In genomic region chr11:3164540-3165151, GRCh38 we compare ENCODE assay signal across 8 cellular contexts. TPM values are rescaled to one million over a fixed set of nuclear protein-coding genes. Genes with fewer than 3 reads are reported as not detected.
DNase-seq lines count a peak whose midpoint lies in the region; ATAC-seq and TF ChIP-seq lines count a peak whose summit lies in the region.

No MANE protein-coding gene starts in this region.

- peak; percentile 8 to 26 for ATAC-seq in stimulated activated naive B cell treated with anti-CD40 and anti-IgM and Interleukin-4, amounts not matched to agents 10 μg/mL and 1 μg/mL and 100 μg/mL, for 72 hours (replicated peaks)
- ATAC-seq in GM18868 (IDR thresholded peaks at IDR 0.05; ENCODE audit: unreplicated experiment), result no peak
- ATAC-seq in GM18873 (IDR thresholded peaks at IDR 0.05; ENCODE audit: low FRiP score, unreplicated experiment), result no peak
- no peak for ATAC-seq in GM19351 (IDR thresholded peaks at IDR 0.05; ENCODE audit: unreplicated experiment)

- under 1% methylated on average over 46 of the region's 46 CpGs for WGBS in HUES64

- no peaks in the 10 kb centered on the region for H3K9me3 ChIP-seq in HUES64 (ENCODE audit: insufficient read depth, low read depth, low read length)

- no peak overlapping the region for H3K9ac ChIP-seq in HUES64 (ENCODE audit: low read depth, low read length)

- peaks cover 58 to 67% of the 10 kb centered on the region in 2 donors for H3K4me1 Mint-ChIP-seq in immature natural killer cell
- peaks cover 13 to 28% of the 10 kb centered on the region in 2 donors for H3K4me1 Mint-ChIP-seq in stimulated activated naive B cell treated with anti-CD40 and anti-IgM and Interleukin-4, amounts not matched to agents 10 μg/mL and 1 μg/mL and 100 μg/mL, for 72 hours

- H3K36me3 Mint-ChIP-seq in immature natural killer cell, result no peaks in the 10 kb centered on the region
- H3K36me3 Mint-ChIP-seq in stimulated activated naive B cell treated with anti-CD40 and anti-IgM and Interleukin-4, amounts not matched to agents 10 μg/mL and 1 μg/mL and 100 μg/mL, for 72 hours, result no peaks in the 10 kb centered on the region

- H3K4me1 ChIP-seq in HUES64 (ENCODE audit: insufficient read depth, low read length), result peaks cover 31% of the 10 kb centered on the region

- peak overlapping the region; percentile 68 for H3K4me3 ChIP-seq in HUES64 (ENCODE audit: low read length)
- H3K4me3 ChIP-seq in astrocyte of the spinal cord (ENCODE audit: low read depth, low read length), result peak overlapping the region; percentile 87

- no peak for TF ChIP-seq CTCF in astrocyte of the spinal cord (IDR thresholded peaks at IDR 0.05; ENCODE audit: low read depth, low read length)

- peaks cover 42% of the 10 kb centered on the region for H3K27me3 ChIP-seq in HUES64 (ENCODE audit: insufficient read depth, low read length)

- peak overlapping the region; percentile 94 to 96 (median 95) for H3K4me3 Mint-ChIP-seq in immature natural killer cell
- H3K4me3 Mint-ChIP-seq in stimulated activated naive B cell treated with anti-CD40 and anti-IgM and Interleukin-4, amounts not matched to agents 10 μg/mL and 1 μg/mL and 100 μg/mL, for 72 hours, result peak overlapping the region in 1 of 2 donors; percentile 43

- no peak for DNase-seq in astrocyte of the spinal cord (ENCODE audit: low read depth, low spot score)
- DNase-seq in immature natural killer cell, result peak in 1 of 3 donors; percentile 45
- no peak for DNase-seq in stimulated activated naive B cell treated with anti-CD40 and anti-IgM and Interleukin-4, amounts not matched to agents 10 μg/mL and 1 μg/mL and 100 μg/mL, for 72 hours
- DNase-seq in kidney glomerular epithelial cell (lab: John Stamatoyannopoulos, UW), result no peak

- no peaks in the 10 kb centered on the region for H3K9me3 Mint-ChIP-seq in immature natural killer cell
- H3K9me3 Mint-ChIP-seq in stimulated activated naive B cell treated with anti-CD40 and anti-IgM and Interleukin-4, amounts not matched to agents 10 μg/mL and 1 μg/mL and 100 μg/mL, for 72 hours, result no peaks in the 10 kb centered on the region

- peaks cover 2 to 30% (median 9%) of the 10 kb centered on the region in 3 donors for H3K27me3 Mint-ChIP-seq in immature natural killer cell (ENCODE audit: low read depth in 3 of 3)
- peaks cover 62 to 84% of the 10 kb centered on the region in 2 donors for H3K27me3 Mint-ChIP-seq in stimulated activated naive B cell treated with anti-CD40 and anti-IgM and Interleukin-4, amounts not matched to agents 10 μg/mL and 1 μg/mL and 100 μg/mL, for 72 hours

- in situ Hi-C loops in astrocyte of the spinal cord (cut with HindIII; ENCODE audit: low sequenced_read_pairs), result no loop called here

- H3K36me3 ChIP-seq in HUES64 (ENCODE audit: insufficient read depth, low read length), result no peaks in the 10 kb centered on the region

- H3K27ac ChIP-seq in HUES64 (ENCODE audit: low read depth, low read length), result no peak overlapping the region

- peak overlapping the region; percentile 40 to 93 (median 74) for H3K27ac Mint-ChIP-seq in immature natural killer cell
- no peak overlapping the region for H3K27ac Mint-ChIP-seq in stimulated activated naive B cell treated with anti-CD40 and anti-IgM and Interleukin-4, amounts not matched to agents 10 μg/mL and 1 μg/mL and 100 μg/mL, for 72 hours

RNA-seq across cellular contexts. Expression of gene OSBPL5, which starts 0.5 kb away (rescaled TPM):
- 6.1 TPM for polyA plus RNA-seq in HUES64 (2013, experiment 1 of 2)
- polyA plus RNA-seq in HUES64 (2013, experiment 2 of 2), result 7.2 TPM
- 10 to 100 TPM; 32.8 to 98.9 (median 33.3) TPM for polyA plus RNA-seq in immature natural killer cell

RNA-seq across cellular contexts. Expression of gene MRGPRG, which starts 54.0 kb away (rescaled TPM):
- not detected for polyA plus RNA-seq in HUES64 (2013, experiment 1 of 2)
- polyA plus RNA-seq in HUES64 (2013, experiment 2 of 2), result not detected
- polyA plus RNA-seq in immature natural killer cell, result not detected

Comparison
In these comparisons a context has a peak if more than half of its experiments do, and no peak if none do; other contexts are left out.
1. ATAC-seq: peak in stimulated activated naive B cell treated with anti-CD40 and anti-IgM and Interleukin-4, amounts not matched to agents 10 μg/mL and 1 μg/mL and 100 μg/mL, for 72 hours (2 of 2); none in GM18868 (single experiment), GM18873 (single experiment) and GM19351 (single experiment).